1 cellular context compared by ENCODE assay signal in genomic region chr2:60880988-60881932, GRCh38.
TF ChIP-seq lines count a peak whose summit lies in the region.

Gene REL, plus strand, starts transcription at chr2:60881574. Its CDS starts 267 bp downstream, at chr2:60881841.

TF ChIP-seq in HepG2, 621 proteins besides CTCF, POLR2A, EP300 and RAD21 (continued from another document and continues in another):
- TF ChIP-seq ZBTB40 (IDR thresholded peaks at IDR 0.05) (no peak), ZBTB40 (CRISPR knock-in tag; IDR thresholded peaks at IDR 0.05) (peak; percentile 71), TARDBP (CRISPR knock-in tag; IDR thresholded peaks at IDR 0.05) (peak; percentile 77), KMT2B (CRISPR knock-in tag; IDR thresholded peaks at IDR 0.05) (peak; percentile 87), TBX2 (CRISPR knock-in tag; IDR thresholded peaks at IDR 0.05; ENCODE audit: borderline replicate concordance) (peak; percentile 89), PHF21A (CRISPR knock-in tag; IDR thresholded peaks at IDR 0.05) (peak; percentile 74), PCBP2 (optimal IDR thresholded peaks at IDR 0.05; ENCODE audit: low read depth, low read length, poor library complexity, severe bottlenecking) (no peak), KDM2A (CRISPR knock-in tag; IDR thresholded peaks at IDR 0.05; ENCODE audit: borderline replicate concordance, low read depth) (peak; percentile 89), GABPA (IDR thresholded peaks at IDR 0.05; ENCODE audit: low read depth, low read length) (no peak), GABPA (CRISPR knock-in tag; IDR thresholded peaks at IDR 0.05; ENCODE audit: low read depth) (peak; percentile 35; the same call in 1 of the 2 replicates), DBP (CRISPR knock-in tag; IDR thresholded peaks at IDR 0.05; ENCODE audit: not compliant biosample characterization) (peak; percentile 83), USF2 (IDR thresholded peaks at IDR 0.05; ENCODE audit: low read depth, low read length) (no peak), USF2 (CRISPR knock-in tag; IDR thresholded peaks at IDR 0.05; ENCODE audit: borderline replicate concordance) (no peak), MNT (IDR thresholded peaks at IDR 0.05) (no peak), PCBP1 (IDR thresholded peaks at IDR 0.05; ENCODE audit: borderline replicate concordance, low read depth, low read length) (peak; percentile 63; the same call in 1 of the 2 replicates), ZNF816 (CRISPR knock-in tag; IDR thresholded peaks at IDR 0.05; ENCODE audit: borderline replicate concordance) (peak; percentile 90), CERS6 (CRISPR knock-in tag; IDR thresholded peaks at IDR 0.05) (no peak), PPARG (CRISPR knock-in tag; conservative IDR thresholded peaks at IDR 0.05) (peak; percentile 64; the same call in 1 of the 2 replicates), KLF15 (CRISPR knock-in tag; IDR thresholded peaks at IDR 0.05; ENCODE audit: borderline replicate concordance) (peak; percentile 38; the same call in 1 of the 2 replicates), CBFB (CRISPR knock-in tag; IDR thresholded peaks at IDR 0.05) (peak; percentile 50; the same call in 1 of the 2 replicates), PATZ1 (CRISPR knock-in tag; IDR thresholded peaks at IDR 0.05) (peak; percentile 90), ZKSCAN1 (IDR thresholded peaks at IDR 0.05; ENCODE audit: low read length) (no peak), ATF6 (CRISPR knock-in tag; conservative IDR thresholded peaks at IDR 0.05) (no peak), ZBTB34 (CRISPR knock-in tag; IDR thresholded peaks at IDR 0.05) (peak; percentile 33; the same call in 1 of the 2 replicates), KDM5A (IDR thresholded peaks at IDR 0.05; ENCODE audit: borderline replicate concordance, low read length) (peak; percentile 41; the same call in 1 of the 2 replicates), HOXD1 (CRISPR knock-in tag; IDR thresholded peaks at IDR 0.05) (peak; percentile 64; the same call in 1 of the 2 replicates), ZNF530 (CRISPR knock-in tag; IDR thresholded peaks at IDR 0.05; ENCODE audit: low read depth) (no peak), ZBTB4 (CRISPR knock-in tag; IDR thresholded peaks at IDR 0.05; ENCODE audit: borderline replicate concordance) (peak; percentile 74; the same call in 1 of the 2 replicates)
